Comparison of ENCODE assay signal across 1 cellular context in the genomic region with DNA sequence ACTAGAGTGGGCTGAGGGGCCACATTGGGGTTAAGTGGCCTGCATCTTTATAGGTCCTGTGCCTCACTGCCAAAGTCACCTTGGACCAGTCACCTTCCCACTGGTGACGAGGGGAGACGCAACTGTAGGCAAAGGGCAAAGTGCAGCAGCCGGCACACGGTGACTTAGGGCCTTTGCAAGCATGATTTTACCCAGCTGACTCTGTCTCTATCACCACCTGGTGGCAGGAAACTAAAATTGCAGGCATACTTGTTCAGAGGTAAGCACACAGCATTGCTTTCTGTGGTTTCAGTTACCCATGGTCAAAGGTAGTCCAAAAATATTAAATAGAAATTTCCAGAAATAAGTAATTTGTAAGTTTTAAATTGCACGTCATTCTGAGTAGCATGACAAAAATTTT.
TF ChIP-seq lines count a peak whose summit lies in the region.

No MANE protein-coding gene starts in this region.

TF ChIP-seq in GM12878, 131 proteins besides CTCF, POLR2A, EP300 and RAD21 (continued from another document):
- TF ChIP-seq, protein P1, sequence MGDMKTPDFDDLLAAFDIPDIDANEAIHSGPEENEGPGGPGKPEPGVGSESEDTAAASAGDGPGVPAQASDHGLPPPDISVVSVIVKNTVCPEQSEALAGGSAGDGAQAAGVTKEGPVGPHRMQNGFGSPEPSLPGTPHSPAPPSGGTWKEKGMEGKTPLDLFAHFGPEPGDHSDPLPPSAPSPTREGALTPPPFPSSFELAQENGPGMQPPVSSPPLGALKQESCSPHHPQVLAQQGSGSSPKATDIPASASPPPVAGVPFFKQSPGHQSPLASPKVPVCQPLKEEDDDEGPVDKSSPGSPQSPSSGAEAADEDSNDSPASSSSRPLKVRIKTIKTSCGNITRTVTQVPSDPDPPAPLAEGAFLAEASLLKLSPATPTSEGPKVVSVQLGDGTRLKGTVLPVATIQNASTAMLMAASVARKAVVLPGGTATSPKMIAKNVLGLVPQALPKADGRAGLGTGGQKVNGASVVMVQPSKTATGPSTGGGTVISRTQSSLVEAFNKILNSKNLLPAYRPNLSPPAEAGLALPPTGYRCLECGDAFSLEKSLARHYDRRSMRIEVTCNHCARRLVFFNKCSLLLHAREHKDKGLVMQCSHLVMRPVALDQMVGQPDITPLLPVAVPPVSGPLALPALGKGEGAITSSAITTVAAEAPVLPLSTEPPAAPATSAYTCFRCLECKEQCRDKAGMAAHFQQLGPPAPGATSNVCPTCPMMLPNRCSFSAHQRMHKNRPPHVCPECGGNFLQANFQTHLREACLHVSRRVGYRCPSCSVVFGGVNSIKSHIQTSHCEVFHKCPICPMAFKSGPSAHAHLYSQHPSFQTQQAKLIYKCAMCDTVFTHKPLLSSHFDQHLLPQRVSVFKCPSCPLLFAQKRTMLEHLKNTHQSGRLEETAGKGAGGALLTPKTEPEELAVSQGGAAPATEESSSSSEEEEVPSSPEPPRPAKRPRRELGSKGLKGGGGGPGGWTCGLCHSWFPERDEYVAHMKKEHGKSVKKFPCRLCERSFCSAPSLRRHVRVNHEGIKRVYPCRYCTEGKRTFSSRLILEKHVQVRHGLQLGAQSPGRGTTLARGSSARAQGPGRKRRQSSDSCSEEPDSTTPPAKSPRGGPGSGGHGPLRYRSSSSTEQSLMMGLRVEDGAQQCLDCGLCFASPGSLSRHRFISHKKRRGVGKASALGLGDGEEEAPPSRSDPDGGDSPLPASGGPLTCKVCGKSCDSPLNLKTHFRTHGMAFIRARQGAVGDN (IDR thresholded peaks at IDR 0.05) = no peak
- TF ChIP-seq ASH2L (IDR thresholded peaks at IDR 0.05; ENCODE audit: borderline replicate concordance, low read depth) (no peak), KAT2A (conservative IDR thresholded peaks at IDR 0.05; ENCODE audit: control insufficient read depth, low read depth, low read length) (no peak), CBFB (IDR thresholded peaks at IDR 0.05; ENCODE audit: low read depth) (no peak), PAX8 (IDR thresholded peaks at IDR 0.05) (no peak), TAF1 (IDR thresholded peaks at IDR 0.05; ENCODE audit: borderline replicate concordance, low read depth, low read length) (no peak), ESRRA (IDR thresholded peaks at IDR 0.05; ENCODE audit: low read length) (no peak), MEF2A (IDR thresholded peaks at IDR 0.05; ENCODE audit: insufficient read depth, low read depth, low read length) (no peak), YBX1 (IDR thresholded peaks at IDR 0.05) (no peak), KLF5 (IDR thresholded peaks at IDR 0.05; ENCODE audit: partially characterized antibody) (no peak), SMAD5 (IDR thresholded peaks at IDR 0.05; ENCODE audit: low read depth) (no peak), EGR1 (IDR thresholded peaks at IDR 0.05; ENCODE audit: borderline replicate concordance in 1 of 2, low read depth in 2 of 2, low read length in 2 of 2) (no peak), CREB1 (IDR thresholded peaks at IDR 0.05; ENCODE audit: low read depth) (no peak)
- TF ChIP-seq, protein P2, sequence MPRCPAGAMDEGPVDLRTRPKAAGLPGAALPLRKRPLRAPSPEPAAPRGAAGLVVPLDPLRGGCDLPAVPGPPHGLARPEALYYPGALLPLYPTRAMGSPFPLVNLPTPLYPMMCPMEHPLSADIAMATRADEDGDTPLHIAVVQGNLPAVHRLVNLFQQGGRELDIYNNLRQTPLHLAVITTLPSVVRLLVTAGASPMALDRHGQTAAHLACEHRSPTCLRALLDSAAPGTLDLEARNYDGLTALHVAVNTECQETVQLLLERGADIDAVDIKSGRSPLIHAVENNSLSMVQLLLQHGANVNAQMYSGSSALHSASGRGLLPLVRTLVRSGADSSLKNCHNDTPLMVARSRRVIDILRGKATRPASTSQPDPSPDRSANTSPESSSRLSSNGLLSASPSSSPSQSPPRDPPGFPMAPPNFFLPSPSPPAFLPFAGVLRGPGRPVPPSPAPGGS (IDR thresholded peaks at IDR 0.05; ENCODE audit: borderline replicate concordance, insufficient read depth, low read depth, low read length, poor library complexity, severe bottlenecking) = no peak
- TF ChIP-seq, protein P3, sequence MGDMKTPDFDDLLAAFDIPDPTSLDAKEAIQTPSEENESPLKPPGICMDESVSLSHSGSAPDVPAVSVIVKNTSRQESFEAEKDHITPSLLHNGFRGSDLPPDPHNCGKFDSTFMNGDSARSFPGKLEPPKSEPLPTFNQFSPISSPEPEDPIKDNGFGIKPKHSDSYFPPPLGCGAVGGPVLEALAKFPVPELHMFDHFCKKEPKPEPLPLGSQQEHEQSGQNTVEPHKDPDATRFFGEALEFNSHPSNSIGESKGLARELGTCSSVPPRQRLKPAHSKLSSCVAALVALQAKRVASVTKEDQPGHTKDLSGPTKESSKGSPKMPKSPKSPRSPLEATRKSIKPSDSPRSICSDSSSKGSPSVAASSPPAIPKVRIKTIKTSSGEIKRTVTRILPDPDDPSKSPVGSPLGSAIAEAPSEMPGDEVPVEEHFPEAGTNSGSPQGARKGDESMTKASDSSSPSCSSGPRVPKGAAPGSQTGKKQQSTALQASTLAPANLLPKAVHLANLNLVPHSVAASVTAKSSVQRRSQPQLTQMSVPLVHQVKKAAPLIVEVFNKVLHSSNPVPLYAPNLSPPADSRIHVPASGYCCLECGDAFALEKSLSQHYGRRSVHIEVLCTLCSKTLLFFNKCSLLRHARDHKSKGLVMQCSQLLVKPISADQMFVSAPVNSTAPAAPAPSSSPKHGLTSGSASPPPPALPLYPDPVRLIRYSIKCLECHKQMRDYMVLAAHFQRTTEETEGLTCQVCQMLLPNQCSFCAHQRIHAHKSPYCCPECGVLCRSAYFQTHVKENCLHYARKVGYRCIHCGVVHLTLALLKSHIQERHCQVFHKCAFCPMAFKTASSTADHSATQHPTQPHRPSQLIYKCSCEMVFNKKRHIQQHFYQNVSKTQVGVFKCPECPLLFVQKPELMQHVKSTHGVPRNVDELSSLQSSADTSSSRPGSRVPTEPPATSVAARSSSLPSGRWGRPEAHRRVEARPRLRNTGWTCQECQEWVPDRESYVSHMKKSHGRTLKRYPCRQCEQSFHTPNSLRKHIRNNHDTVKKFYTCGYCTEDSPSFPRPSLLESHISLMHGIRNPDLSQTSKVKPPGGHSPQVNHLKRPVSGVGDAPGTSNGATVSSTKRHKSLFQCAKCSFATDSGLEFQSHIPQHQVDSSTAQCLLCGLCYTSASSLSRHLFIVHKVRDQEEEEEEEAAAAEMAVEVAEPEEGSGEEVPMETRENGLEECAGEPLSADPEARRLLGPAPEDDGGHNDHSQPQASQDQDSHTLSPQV (IDR thresholded peaks at IDR 0.05) = no peak
- TF ChIP-seq, protein P4, sequence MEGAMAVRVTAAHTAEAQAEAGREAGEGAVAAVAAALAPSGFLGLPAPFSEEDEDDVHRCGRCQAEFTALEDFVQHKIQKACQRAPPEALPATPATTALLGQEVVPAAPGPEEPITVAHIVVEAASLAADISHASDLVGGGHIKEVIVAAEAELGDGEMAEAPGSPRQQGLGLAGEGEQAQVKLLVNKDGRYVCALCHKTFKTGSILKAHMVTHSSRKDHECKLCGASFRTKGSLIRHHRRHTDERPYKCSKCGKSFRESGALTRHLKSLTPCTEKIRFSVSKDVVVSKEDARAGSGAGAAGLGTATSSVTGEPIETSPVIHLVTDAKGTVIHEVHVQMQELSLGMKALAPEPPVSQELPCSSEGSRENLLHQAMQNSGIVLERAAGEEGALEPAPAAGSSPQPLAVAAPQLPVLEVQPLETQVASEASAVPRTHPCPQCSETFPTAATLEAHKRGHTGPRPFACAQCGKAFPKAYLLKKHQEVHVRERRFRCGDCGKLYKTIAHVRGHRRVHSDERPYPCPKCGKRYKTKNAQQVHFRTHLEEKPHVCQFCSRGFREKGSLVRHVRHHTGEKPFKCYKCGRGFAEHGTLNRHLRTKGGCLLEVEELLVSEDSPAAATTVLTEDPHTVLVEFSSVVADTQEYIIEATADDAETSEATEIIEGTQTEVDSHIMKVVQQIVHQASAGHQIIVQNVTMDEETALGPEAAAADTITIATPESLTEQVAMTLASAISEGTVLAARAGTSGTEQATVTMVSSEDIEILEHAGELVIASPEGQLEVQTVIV (IDR thresholded peaks at IDR 0.05; ENCODE audit: borderline replicate concordance, partially characterized antibody) = no peak
TF ChIP-seq in GM12878: peak in this region for 0.
